ENCODE assay signal across 11 cellular contexts in the genomic region with DNA sequence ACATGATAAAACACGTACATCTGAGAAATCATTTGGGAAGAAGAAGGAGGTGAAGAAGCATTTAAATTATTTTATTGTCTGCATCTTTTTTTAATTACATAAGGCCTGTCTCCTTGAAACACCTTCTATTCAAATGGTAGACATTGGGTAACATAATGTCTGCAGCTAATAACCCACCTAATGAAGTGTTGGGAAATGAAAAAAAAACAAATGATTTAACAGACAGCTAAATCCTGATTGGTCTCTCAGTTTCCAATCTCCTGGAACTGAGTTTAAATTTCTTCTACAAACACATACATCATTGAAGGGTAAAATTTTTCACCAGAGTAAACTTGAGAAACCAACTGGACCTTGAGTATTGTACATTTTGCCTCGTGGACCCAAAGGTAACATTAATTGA. TPM values are rescaled to one million over a fixed set of nuclear protein-coding genes. Genes with fewer than 3 reads are reported as not detected.
"Had no signal": no experiment of that assay in that cellular context is flagged by ENCODE, and none has a peak within 500 bp of the region (broad histone marks: within the 10 kb centered on the region; RNA-seq: fewer than 3 reads in every experiment).

A gene with protein sequence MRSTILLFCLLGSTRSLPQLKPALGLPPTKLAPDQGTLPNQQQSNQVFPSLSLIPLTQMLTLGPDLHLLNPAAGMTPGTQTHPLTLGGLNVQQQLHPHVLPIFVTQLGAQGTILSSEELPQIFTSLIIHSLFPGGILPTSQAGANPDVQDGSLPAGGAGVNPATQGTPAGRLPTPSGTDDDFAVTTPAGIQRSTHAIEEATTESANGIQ (plus strand): TSS at position 301 of the 400 bp plus-strand sequence. CDS start 209 bp downstream, outside the sequence.

- H3K4me1 ChIP-seq: HAP-1 had no signal

- H3K27ac ChIP-seq: GM23248, HL-60, KMS-11 had no signal

- H3K4me2 ChIP-seq: KMS-11 had no signal

- H2AFZ ChIP-seq: GM23248 had no signal

- H3K36me3 ChIP-seq: HAP-1 had no signal

- FAIRE-seq: HepG2 had no signal

- H3K9me3 ChIP-seq: HAP-1 had no signal

- DNase-seq: GM23248, GOT3, H7, HFFc6, KBM-7 had no signal

- ATAC-seq: HCT116, HepG2 had no signal

- H3K4me3 ChIP-seq: GM23248, HAP-1 had no signal

- H3K9ac ChIP-seq: GM23248, KMS-11 had no signal

RNA-seq across cellular contexts. Expression of the gene that starts here (rescaled TPM):
- total RNA-seq: GM23248, H7, HFFc6 had no signal
- polyA plus RNA-seq: GM23248, HepG2, IgD-negative memory B cell had no signal
